9 cellular contexts compared by ENCODE assay signal in the genomic region with DNA sequence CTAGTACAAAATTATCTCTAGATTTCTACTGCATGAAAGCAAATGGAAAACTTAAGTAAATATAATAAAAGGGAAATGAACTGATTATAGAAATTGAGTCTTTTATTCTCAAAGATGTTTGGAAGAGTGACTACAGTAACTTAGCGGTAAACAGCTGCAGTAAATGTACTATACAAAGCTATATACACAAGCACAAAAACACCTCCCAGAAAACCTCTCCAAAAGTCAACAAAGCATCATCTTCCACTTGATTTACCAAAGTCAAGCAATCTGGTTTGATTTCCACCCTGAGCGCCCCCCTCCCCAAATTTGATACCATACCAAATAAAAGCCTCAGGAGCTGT. TPM values are rescaled to one million over a fixed set of nuclear protein-coding genes. Genes with fewer than 3 reads are reported as not detected.
DNase-seq lines count a peak whose midpoint lies in the region; ATAC-seq, FAIRE-seq and TF ChIP-seq lines count a peak whose summit lies in the region.
"Had no signal": no experiment of that assay in that cellular context is flagged by ENCODE, and none has a peak within 500 bp of the region (broad histone marks: within the 10 kb centered on the region; RNA-seq: fewer than 3 reads in every experiment).

No MANE protein-coding gene starts in this region.

- H3K79me2 ChIP-seq in GM23338 (replicated peaks; ENCODE audit: insufficient read depth), result peaks cover 56% of the 10 kb centered on the region

- H3K27ac ChIP-seq in GM23338 (ENCODE audit: low read depth) (no peak overlapping the region), RWPE1 (no peak overlapping the region)

- H3K36me3 ChIP-seq in GM23338 (ENCODE audit: insufficient read depth), result no peaks in the 10 kb centered on the region

- H3K27me3 Mint-ChIP-seq in GM23338 (ENCODE audit: insufficient read depth, low read depth, poor library complexity) (peaks cover 5% of the 10 kb centered on the region), T-helper 17 cell (no peaks in the 10 kb centered on the region), glutamatergic neuron (ENCODE audit: unreplicated experiment) (no peaks in the 10 kb centered on the region)

- no peaks in the 10 kb centered on the region for H3K27me3 ChIP-seq in GM23338 (ENCODE audit: insufficient read depth)

- CTCF ChIA-PET in RWPE1 (lab: Yijun Ruan, JAX), result interaction anchor here (0.6 to 1.0 kb wide), 2 partner anchors 49 to 359 kb away, joined by 3 to 4 read pairs; no protein-coding TSS in a partner anchor

- peak overlapping the region; percentile 63; the same call in 1 of the 2 replicates for H3K27ac Mint-ChIP-seq in GM23338
- H3K27ac Mint-ChIP-seq in T-helper 17 cell, result peak overlapping the region; percentile 99
- no peak overlapping the region for H3K27ac Mint-ChIP-seq in glutamatergic neuron (ENCODE audit: unreplicated experiment)

- peak overlapping the region; percentile 43; the same call in 1 of the 3 replicates for H3K4me3 Mint-ChIP-seq in GM23338
- peak overlapping the region; percentile 97 for H3K4me3 Mint-ChIP-seq in T-helper 17 cell
- H3K4me3 Mint-ChIP-seq in glutamatergic neuron (ENCODE audit: unreplicated experiment), result peak overlapping the region; percentile 76

- 0 out of 2 replicates have a peak, but pooled peaks cover 4% of the 10 kb centered on the region for H3K9me2 ChIP-seq in GM23338 (ENCODE audit: insufficient read depth)

- POLR2A ChIA-PET in RWPE1 (lab: Yijun Ruan, JAX; ENCODE audit: low non-redundant PET), result interaction anchor here (0.7 kb wide), 1 partner anchor 310 kb away, joined by 3 read pairs; no protein-coding TSS in a partner anchor

- H3K4me1 Mint-ChIP-seq in GM23338 (peaks cover 16% of the 10 kb centered on the region), T-helper 17 cell (peaks cover 50% of the 10 kb centered on the region), glutamatergic neuron (ENCODE audit: low read depth, unreplicated experiment) (peaks cover 7% of the 10 kb centered on the region)

- no peaks in the 10 kb centered on the region for H3F3A ChIP-seq in GM23338 (replicated peaks; ENCODE audit: low read depth)

- ATAC-seq in GM23338 (no peak), T-helper 17 cell (no peak), HG03457 (IDR thresholded peaks at IDR 0.05; ENCODE audit: unreplicated experiment) (no peak), HG03097 (IDR thresholded peaks at IDR 0.05; ENCODE audit: low FRiP score, unreplicated experiment) (no peak)

- H2AFZ ChIP-seq in GM23338, result no peak overlapping the region

- peaks cover 5% of the 10 kb centered on the region; the same call in 2 of the 3 replicates for H3K9me3 Mint-ChIP-seq in GM23338
- peaks cover 11% of the 10 kb centered on the region for H3K9me3 Mint-ChIP-seq in glutamatergic neuron (ENCODE audit: unreplicated experiment)

- no peak for DNase-seq in GM23338 (ENCODE audit: low spot score)
- no peak for DNase-seq in T-helper 17 cell
- DNase-seq in glutamatergic neuron, result no peak
- no peak for DNase-seq in RWPE1 (ENCODE audit: low spot score)
- DNase-seq in activated CD8-positive, alpha-beta memory T cell treated with anti-CD3 and anti-CD28 coated beads for 24 hours, result no peak
- DNase-seq: NCI-H524 had no signal

- no peaks in the 10 kb centered on the region for H4K20me1 ChIP-seq in GM23338 (replicated peaks; ENCODE audit: insufficient read depth)

- no peak for TF ChIP-seq CTCF in GM23338 (conservative IDR thresholded peaks at IDR 0.05; ENCODE audit: low read depth in 2 of 2)
- no peak for TF ChIP-seq CTCF in glutamatergic neuron (IDR thresholded peaks at IDR 0.05; ENCODE audit: partially characterized antibody, unreplicated experiment)
- TF ChIP-seq CTCF in RWPE1 (conservative IDR thresholded peaks at IDR 0.05; ENCODE audit: low read depth), result no peak

- peak; percentile 37 for FAIRE-seq in A204.1 (lab: Jason Lieb, UNC)

- H3K36me3 Mint-ChIP-seq in GM23338 (ENCODE audit: low read depth) (no peaks in the 10 kb centered on the region), T-helper 17 cell (ENCODE audit: low read depth) (peaks cover 10% of the 10 kb centered on the region), glutamatergic neuron (ENCODE audit: unreplicated experiment) (no peaks in the 10 kb centered on the region)

- no peaks in the 10 kb centered on the region for H3K9me3 ChIP-seq in T-helper 17 cell (ENCODE audit: control insufficient read depth, low read length, poor library complexity, severe bottlenecking)

- no peak overlapping the region for H3K4me2 ChIP-seq in GM23338

- H3K4me1 ChIP-seq in GM23338 (ENCODE audit: insufficient read depth), result no peaks in the 10 kb centered on the region

- H3K4me3 ChIP-seq in GM23338, result no peak overlapping the region

TF ChIP-seq in GM23338, 12 proteins besides CTCF, POLR2A, EP300 and RAD21 (continues in another document):
- TF ChIP-seq NANOG (IDR thresholded peaks at IDR 0.05; ENCODE audit: borderline replicate concordance) (no peak), JUNB (IDR thresholded peaks at IDR 0.05; ENCODE audit: unreplicated experiment) (no peak), ZNF331 (CRISPR knock-in tag; IDR thresholded peaks at IDR 0.05; ENCODE audit: low read depth) (no peak)
- TF ChIP-seq, protein P1, sequence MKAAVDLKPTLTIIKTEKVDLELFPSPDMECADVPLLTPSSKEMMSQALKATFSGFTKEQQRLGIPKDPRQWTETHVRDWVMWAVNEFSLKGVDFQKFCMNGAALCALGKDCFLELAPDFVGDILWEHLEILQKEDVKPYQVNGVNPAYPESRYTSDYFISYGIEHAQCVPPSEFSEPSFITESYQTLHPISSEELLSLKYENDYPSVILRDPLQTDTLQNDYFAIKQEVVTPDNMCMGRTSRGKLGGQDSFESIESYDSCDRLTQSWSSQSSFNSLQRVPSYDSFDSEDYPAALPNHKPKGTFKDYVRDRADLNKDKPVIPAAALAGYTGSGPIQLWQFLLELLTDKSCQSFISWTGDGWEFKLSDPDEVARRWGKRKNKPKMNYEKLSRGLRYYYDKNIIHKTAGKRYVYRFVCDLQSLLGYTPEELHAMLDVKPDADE (IDR thresholded peaks at IDR 0.05), result no peak
- TF ChIP-seq, protein P2, sequence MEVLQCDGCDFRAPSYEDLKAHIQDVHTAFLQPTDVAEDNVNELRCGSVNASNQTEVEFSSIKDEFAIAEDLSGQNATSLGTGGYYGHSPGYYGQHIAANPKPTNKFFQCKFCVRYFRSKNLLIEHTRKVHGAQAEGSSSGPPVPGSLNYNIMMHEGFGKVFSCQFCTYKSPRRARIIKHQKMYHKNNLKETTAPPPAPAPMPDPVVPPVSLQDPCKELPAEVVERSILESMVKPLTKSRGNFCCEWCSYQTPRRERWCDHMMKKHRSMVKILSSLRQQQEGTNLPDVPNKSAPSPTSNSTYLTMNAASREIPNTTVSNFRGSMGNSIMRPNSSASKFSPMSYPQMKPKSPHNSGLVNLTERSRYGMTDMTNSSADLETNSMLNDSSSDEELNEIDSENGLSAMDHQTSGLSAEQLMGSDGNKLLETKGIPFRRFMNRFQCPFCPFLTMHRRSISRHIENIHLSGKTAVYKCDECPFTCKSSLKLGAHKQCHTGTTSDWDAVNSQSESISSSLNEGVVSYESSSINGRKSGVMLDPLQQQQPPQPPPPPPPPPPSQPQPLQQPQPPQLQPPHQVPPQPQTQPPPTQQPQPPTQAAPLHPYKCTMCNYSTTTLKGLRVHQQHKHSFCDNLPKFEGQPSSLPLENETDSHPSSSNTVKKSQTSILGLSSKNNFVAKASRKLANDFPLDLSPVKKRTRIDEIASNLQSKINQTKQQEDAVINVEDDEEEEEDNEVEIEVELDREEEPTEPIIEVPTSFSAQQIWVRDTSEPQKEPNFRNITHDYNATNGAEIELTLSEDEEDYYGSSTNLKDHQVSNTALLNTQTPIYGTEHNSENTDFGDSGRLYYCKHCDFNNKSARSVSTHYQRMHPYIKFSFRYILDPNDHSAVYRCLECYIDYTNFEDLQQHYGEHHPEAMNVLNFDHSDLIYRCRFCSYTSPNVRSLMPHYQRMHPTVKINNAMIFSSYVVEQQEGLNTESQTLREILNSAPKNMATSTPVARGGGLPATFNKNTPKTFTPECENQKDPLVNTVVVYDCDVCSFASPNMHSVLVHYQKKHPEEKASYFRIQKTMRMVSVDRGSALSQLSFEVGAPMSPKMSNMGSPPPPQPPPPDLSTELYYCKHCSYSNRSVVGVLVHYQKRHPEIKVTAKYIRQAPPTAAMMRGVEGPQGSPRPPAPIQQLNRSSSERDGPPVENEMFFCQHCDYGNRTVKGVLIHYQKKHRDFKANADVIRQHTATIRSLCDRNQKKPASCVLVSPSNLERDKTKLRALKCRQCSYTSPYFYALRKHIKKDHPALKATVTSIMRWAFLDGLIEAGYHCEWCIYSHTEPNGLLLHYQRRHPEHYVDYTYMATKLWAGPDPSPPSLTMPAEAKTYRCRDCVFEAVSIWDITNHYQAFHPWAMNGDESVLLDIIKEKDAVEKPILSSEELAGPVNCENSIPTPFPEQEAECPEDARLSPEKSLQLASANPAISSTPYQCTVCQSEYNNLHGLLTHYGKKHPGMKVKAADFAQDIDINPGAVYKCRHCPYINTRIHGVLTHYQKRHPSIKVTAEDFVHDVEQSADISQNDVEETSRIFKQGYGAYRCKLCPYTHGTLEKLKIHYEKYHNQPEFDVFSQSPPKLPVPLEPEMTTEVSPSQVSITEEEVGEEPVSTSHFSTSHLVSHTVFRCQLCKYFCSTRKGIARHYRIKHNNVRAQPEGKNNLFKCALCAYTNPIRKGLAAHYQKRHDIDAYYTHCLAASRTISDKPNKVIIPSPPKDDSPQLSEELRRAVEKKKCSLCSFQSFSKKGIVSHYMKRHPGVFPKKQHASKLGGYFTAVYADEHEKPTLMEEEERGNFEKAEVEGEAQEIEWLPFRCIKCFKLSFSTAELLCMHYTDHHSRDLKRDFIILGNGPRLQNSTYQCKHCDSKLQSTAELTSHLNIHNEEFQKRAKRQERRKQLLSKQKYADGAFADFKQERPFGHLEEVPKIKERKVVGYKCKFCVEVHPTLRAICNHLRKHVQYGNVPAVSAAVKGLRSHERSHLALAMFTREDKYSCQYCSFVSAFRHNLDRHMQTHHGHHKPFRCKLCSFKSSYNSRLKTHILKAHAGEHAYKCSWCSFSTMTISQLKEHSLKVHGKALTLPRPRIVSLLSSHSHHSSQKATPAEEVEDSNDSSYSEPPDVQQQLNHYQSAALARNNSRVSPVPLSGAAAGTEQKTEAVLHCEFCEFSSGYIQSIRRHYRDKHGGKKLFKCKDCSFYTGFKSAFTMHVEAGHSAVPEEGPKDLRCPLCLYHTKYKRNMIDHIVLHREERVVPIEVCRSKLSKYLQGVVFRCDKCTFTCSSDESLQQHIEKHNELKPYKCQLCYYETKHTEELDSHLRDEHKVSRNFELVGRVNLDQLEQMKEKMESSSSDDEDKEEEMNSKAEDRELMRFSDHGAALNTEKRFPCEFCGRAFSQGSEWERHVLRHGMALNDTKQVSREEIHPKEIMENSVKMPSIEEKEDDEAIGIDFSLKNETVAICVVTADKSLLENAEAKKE (CRISPR knock-in tag; IDR thresholded peaks at IDR 0.05), result no peak

RNA-seq across cellular contexts. Expression of a gene that starts 2.7 kb away (rescaled TPM):
- total RNA-seq in GM23338 (2014; rRNA removed; shearing (Covaris generic)), result 5.7 and 7.3 TPM in 2 replicates
- polyA plus RNA-seq in GM23338 (2016; fragmentation: Nextera tagmentation; extraction: Ambion mirVana), result 2.9 and 4.1 TPM in 2 replicates
- total RNA-seq in T-helper 17 cell, result 100 to 1,000 TPM in 1 of 2 donors, 10 to 100 TPM in 1; 92.7 to 128 TPM
- total RNA-seq in glutamatergic neuron (ENCODE audit: unreplicated experiment), result 31.8 TPM

Comparison
In these comparisons a context has a peak if more than half of its experiments do, and no peak if none do; other contexts are left out.
1. H3K4me3 Mint-ChIP-seq: peak in every context shown above with its lines; median percentile 97 in T-helper 17 cell; 76 in glutamatergic neuron; 43 in GM23338.